In genomic region chr12:32126720-32127119, GRCh38 we compare ENCODE assay signal across 1 cellular context.
TF ChIP-seq lines count a peak whose summit lies in the region.

No MANE protein-coding gene starts in this region.

TF ChIP-seq in IMR-90, 13 proteins besides CTCF, POLR2A, EP300 and RAD21 (continued from another document):
- no peak for TF ChIP-seq USF2 (IDR thresholded peaks at IDR 0.05; ENCODE audit: low read depth, low read length)
- no peak for TF ChIP-seq RFX5 (IDR thresholded peaks at IDR 0.05; ENCODE audit: low read depth, low read length)
- TF ChIP-seq SMC3 (IDR thresholded peaks at IDR 0.05; ENCODE audit: low read depth, low read length) = no peak
- TF ChIP-seq NFE2L2 (IDR thresholded peaks at IDR 0.05; ENCODE audit: low read depth, low read length) = no peak
- no peak; the same call in 1 of the 2 replicates for TF ChIP-seq FOS (IDR thresholded peaks at IDR 0.05; ENCODE audit: low read depth, low read length)
- TF ChIP-seq MAFK (IDR thresholded peaks at IDR 0.05; ENCODE audit: low read depth, low read length) = peak; percentile 24; the same call in 1 of the 2 replicates
- no peak for TF ChIP-seq ELK1 (IDR thresholded peaks at IDR 0.05; ENCODE audit: borderline replicate concordance, low read depth, low read length)
